20 cellular contexts compared by ENCODE assay signal in the genomic region with DNA sequence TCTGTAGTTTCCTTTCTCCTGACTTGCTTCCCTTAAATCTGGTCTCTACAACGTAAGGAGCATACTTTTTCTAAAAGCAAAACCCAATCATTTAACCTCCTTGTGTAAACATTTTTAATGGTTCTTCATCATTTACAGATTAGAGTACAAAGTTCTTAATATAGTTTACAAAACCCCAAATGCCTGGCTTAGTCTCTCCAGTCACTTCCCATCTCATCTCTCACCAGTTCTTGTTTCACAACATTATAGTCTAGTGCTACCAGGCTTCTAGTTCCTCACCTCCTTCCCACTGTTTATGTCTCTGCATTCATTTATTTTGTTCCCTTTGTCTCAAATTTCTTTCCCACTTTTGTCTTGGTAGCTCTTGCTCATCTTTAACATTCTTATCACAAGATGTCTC.
DNase-seq lines count a peak whose midpoint lies in the region; TF ChIP-seq lines count a peak whose summit lies in the region.
"Had no signal": no experiment of that assay in that cellular context is flagged by ENCODE, and none has a peak within 500 bp of the region (broad histone marks: within the 10 kb centered on the region; RNA-seq: fewer than 3 reads in every experiment).

No MANE protein-coding gene starts in this region.

- H3K27ac ChIP-seq in fibroblast of lung (ENCODE audit: insufficient read depth, low read length) (peak overlapping the region; percentile 14), rectal smooth muscle tissue (ENCODE audit: low read depth, low read length) (peak overlapping the region; percentile 30), vagina (peak overlapping the region; percentile 66)

- H3K4me1 ChIP-seq in fibroblast of lung (ENCODE audit: control insufficient read depth, extremely low read depth, insufficient read depth, low read length) (peaks cover 12% of the 10 kb centered on the region), rectal smooth muscle tissue (ENCODE audit: control insufficient read depth, insufficient read depth, low read length) (peaks cover 2% of the 10 kb centered on the region), vagina (peaks cover 8% of the 10 kb centered on the region)
- H3K4me1 ChIP-seq: breast epithelium, HAP-1 had no signal

- H3K9ac ChIP-seq in fibroblast of lung (ENCODE audit: insufficient read depth, low read length) = no peak overlapping the region
- H3K9ac ChIP-seq in rectal smooth muscle tissue (ENCODE audit: low read length) = no peak overlapping the region

- no peaks in the 10 kb centered on the region for H4K20me1 ChIP-seq in fibroblast of lung (ENCODE audit: control insufficient read depth, extremely low read depth, insufficient read depth, low read length)

- H3K79me2 ChIP-seq in fibroblast of lung (ENCODE audit: control insufficient read depth, insufficient read depth, low read length) = no peaks in the 10 kb centered on the region

- H3K27me3 ChIP-seq in fibroblast of lung (ENCODE audit: control insufficient read depth, insufficient read depth, low read length) (no peaks in the 10 kb centered on the region), rectal smooth muscle tissue (ENCODE audit: control insufficient read depth, insufficient read depth, low read length) (no peaks in the 10 kb centered on the region), vagina (no peaks in the 10 kb centered on the region)
- H3K27me3 ChIP-seq: BE2C, breast epithelium had no signal

- H3K4me2 ChIP-seq in fibroblast of lung (ENCODE audit: extremely low read depth, insufficient read depth, low read length) = no peak overlapping the region

- H3K9me3 ChIP-seq in fibroblast of lung (ENCODE audit: control insufficient read depth, insufficient read depth, low read depth, low read length) = no peaks in the 10 kb centered on the region
- H3K9me3 ChIP-seq in vagina = no peaks in the 10 kb centered on the region
- H3K9me3 ChIP-seq: BE2C, breast epithelium, HAP-1 had no signal

- TF ChIP-seq POLR2A in vagina (IDR thresholded peaks at IDR 0.05) = no peak

- intact Hi-C loops in vagina (cut with DNase I) = loop anchor here (5.0 kb wide), 1 partner anchor 370 kb away; no protein-coding TSS in a partner anchor

- no peak overlapping the region for H2AFZ ChIP-seq in fibroblast of lung (ENCODE audit: low read length)

- DNase-seq in SIG-M5 treated with dmso at 0.1 percent for 504 hours (lab: John Stamatoyannopoulos, UW; ENCODE audit: unreplicated experiment) = peak; percentile 32
- no peak for DNase-seq in SIG-M5 (lab: John Stamatoyannopoulos, UW)
- DNase-seq in fibroblast of lung (ENCODE audit: low read depth in 2 of 2) = peak in 1 of 2 donors; percentile 50
- DNase-seq in vagina (ENCODE audit: extremely low spot score in 2 of 2) = no peak
- DNase-seq in occipital lobe (lab: John Stamatoyannopoulos, UW) = no peak
- no peak for DNase-seq in cerebellar cortex (ENCODE audit: low spot score)
- no peak for DNase-seq in stimulated activated CD4-positive, alpha-beta T cell treated with anti-CD3 and anti-CD28 coated beads, Interleukin-4, amount 100 ng/mL, for 4 hours
- DNase-seq: activated CD8-positive, alpha-beta memory T cell treated with anti-CD3 and anti-CD28 coated beads, Interleukin-2, amount 50 U/mL, for 4 hours; BE2C; COR-L47; cortex of kidney; DMS79 treated with DMSO at 0.1 percent for 48 hours; NCI-H1436 treated with DMSO at 0.1 percent for 48 hours; NCI-H524 treated with DMSO at 0.1 percent for 48 hours; SHP77 treated with DMSO at 0.1 percent for 48 hours; stimulated activated CD4-positive, alpha-beta T cell treated with anti-CD3 and anti-CD28 coated beads, Interleukin-4, amount 100 ng/mL, for 1 hour had no signal

- no peak for TF ChIP-seq CTCF in fibroblast of lung (conservative IDR thresholded peaks at IDR 0.05 in 1 of 2, IDR thresholded peaks at IDR 0.05 in 1 of 2; ENCODE audit: low read depth in 1 of 2, low read length in 2 of 2)
- TF ChIP-seq CTCF in vagina (IDR thresholded peaks at IDR 0.05) = no peak

- H3K4me3 ChIP-seq in fibroblast of lung (replicated peaks in 1 of 4; ENCODE audit: control extremely low read depth in 1 of 4, insufficient read depth in 1 of 4, low read depth in 3 of 4, low read length in 4 of 4) (no peak overlapping the region), rectal smooth muscle tissue (ENCODE audit: low read length) (no peak overlapping the region), vagina (no peak overlapping the region)
- H3K4me3 ChIP-seq: HAP-1, skin epidermis had no signal

- no peaks in the 10 kb centered on the region for H3K36me3 ChIP-seq in fibroblast of lung (ENCODE audit: control insufficient read depth, insufficient read depth, low read length)
- no peaks in the 10 kb centered on the region for H3K36me3 ChIP-seq in rectal smooth muscle tissue (ENCODE audit: control insufficient read depth, insufficient read depth, low read length)
- no peaks in the 10 kb centered on the region for H3K36me3 ChIP-seq in vagina
- H3K36me3 ChIP-seq: BE2C, breast epithelium, HAP-1 had no signal

Comparison
In these comparisons a context has a peak if more than half of its experiments do, and no peak if none do; other contexts are left out.
1. H3K27ac ChIP-seq: peak in every context shown above with its lines; median percentile 66 in vagina; 30 in rectal smooth muscle tissue; 14 in fibroblast of lung.